ENCODE assay signal across 20 cellular contexts in the genomic region with DNA sequence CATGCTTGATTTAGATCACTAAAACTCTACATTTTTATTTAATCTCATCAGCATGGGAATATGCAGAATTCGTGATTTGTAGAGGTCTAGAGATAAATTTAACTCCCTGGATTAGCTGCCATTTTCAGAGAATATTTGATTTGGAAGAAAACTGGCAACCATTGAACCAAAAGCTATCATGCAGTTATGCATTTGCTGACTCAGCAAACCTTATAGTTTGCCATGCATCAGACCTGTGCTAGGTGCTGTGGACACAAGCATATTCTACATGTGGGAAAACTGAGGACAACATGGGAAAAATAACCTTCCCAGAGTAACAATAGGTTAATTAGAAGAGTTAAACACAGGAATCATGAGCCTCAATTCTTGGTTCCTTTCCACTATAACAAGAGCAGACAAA. TPM values are rescaled to one million over a fixed set of nuclear protein-coding genes. Genes with fewer than 3 reads are reported as not detected.
"Had no signal": no experiment of that assay in that cellular context is flagged by ENCODE, and none has a peak within 500 bp of the region (broad histone marks: within the 10 kb centered on the region; RNA-seq: fewer than 3 reads in every experiment).

No MANE protein-coding gene starts in this region.

- H3K27me3 Mint-ChIP-seq: naive thymus-derived CD8-positive, alpha-beta T cell had no signal

- H3K27me3 ChIP-seq: right atrium auricular region, sigmoid colon, tibial nerve, upper lobe of right lung, uterus had no signal

- ATAC-seq: left ventricle myocardium superior; lower lobe of right lung; naive thymus-derived CD8-positive, alpha-beta T cell; stimulated activated effector memory CD8-positive, alpha-beta T cell treated with anti-CD3 and anti-CD28 coated beads, Interleukin-12 subunit alpha, Interleukin-12 subunit beta, amount 100 ng/mL, for 72 hours; upper lobe of right lung had no signal

- H3K27ac ChIP-seq: dorsolateral prefrontal cortex, lower lobe of right lung, prostate gland, right atrium auricular region, sigmoid colon, thoracic aorta, tibial nerve, upper lobe of right lung, uterus had no signal

- H3K4me3 ChIP-seq: dorsolateral prefrontal cortex, lower lobe of right lung, prostate gland, right atrium auricular region, sigmoid colon, thoracic aorta, tibial nerve, upper lobe of right lung, uterus had no signal

- FAIRE-seq: frontal cortex had no signal

- H3K27ac Mint-ChIP-seq: naive thymus-derived CD8-positive, alpha-beta T cell; nephron progenitor cell; stimulated activated effector memory CD8-positive, alpha-beta T cell treated with anti-CD3 and anti-CD28 coated beads, Interleukin-12 subunit alpha, Interleukin-12 subunit beta, amount 100 ng/mL, for 72 hours had no signal

- H3K36me3 ChIP-seq: lower lobe of right lung, prostate gland, right atrium auricular region, sigmoid colon, thoracic aorta, tibial nerve, upper lobe of right lung, uterus had no signal

- H3K36me3 Mint-ChIP-seq: naive thymus-derived CD8-positive, alpha-beta T cell; stimulated activated effector memory CD8-positive, alpha-beta T cell treated with anti-CD3 and anti-CD28 coated beads, Interleukin-12 subunit alpha, Interleukin-12 subunit beta, amount 100 ng/mL, for 72 hours had no signal

- DNase-seq: dorsolateral prefrontal cortex; effector CD4-positive, alpha-beta T cell; head of caudate nucleus; left ventricle myocardium superior; lower lobe of right lung; naive thymus-derived CD8-positive, alpha-beta T cell; nephron progenitor cell; nucleus accumbens; sigmoid colon; stimulated activated CD4-positive, alpha-beta T cell treated with anti-CD3 and anti-CD28 coated beads, Interleukin-2, amount 100 ng/mL, for 24 hours; stimulated activated CD4-positive, alpha-beta T cell treated with anti-CD3 and anti-CD28 coated beads, Interleukin-4, amount 100 ng/mL, for 24 hours; stimulated activated naive CD4-positive, alpha-beta T cell treated with Interleukin-2 at 50 U/mL for 16 hours; upper lobe of right lung; uterus had no signal

- H3K9me3 ChIP-seq: lower lobe of right lung, prostate gland, right atrium auricular region, sigmoid colon, thoracic aorta, tibial nerve, upper lobe of right lung, uterus had no signal

- H3K9me3 Mint-ChIP-seq: nephron progenitor cell had no signal

- H3K4me3 Mint-ChIP-seq: naive thymus-derived CD8-positive, alpha-beta T cell; nephron progenitor cell; stimulated activated effector memory CD8-positive, alpha-beta T cell treated with anti-CD3 and anti-CD28 coated beads, Interleukin-12 subunit alpha, Interleukin-12 subunit beta, amount 100 ng/mL, for 72 hours had no signal

- H3K4me1 Mint-ChIP-seq: nephron progenitor cell had no signal

- H3K4me1 ChIP-seq: lower lobe of right lung, prostate gland, right atrium auricular region, sigmoid colon, tibial nerve, upper lobe of right lung, uterus had no signal

RNA-seq across cellular contexts. Expression of gene TP63, which starts 54.7 kb away (rescaled TPM):
- total RNA-seq: naive thymus-derived CD8-positive, alpha-beta T cell had no signal
- polyA plus RNA-seq: naive thymus-derived CD8-positive, alpha-beta T cell had no signal
